Comparison of ENCODE assay signal across 8 cellular contexts in genomic region chr5:784428-785177, GRCh38. TPM values are rescaled to one million over a fixed set of nuclear protein-coding genes. Genes with fewer than 3 reads are reported as not detected.
DNase-seq lines count a peak whose midpoint lies in the region; ATAC-seq, FAIRE-seq and TF ChIP-seq lines count a peak whose summit lies in the region.
"Not testable (repeated sequence)": the region's sequence is repeated elsewhere in the genome, so short reads cannot be mapped to it uniquely, and the experiment has no call there.

A gene with protein sequence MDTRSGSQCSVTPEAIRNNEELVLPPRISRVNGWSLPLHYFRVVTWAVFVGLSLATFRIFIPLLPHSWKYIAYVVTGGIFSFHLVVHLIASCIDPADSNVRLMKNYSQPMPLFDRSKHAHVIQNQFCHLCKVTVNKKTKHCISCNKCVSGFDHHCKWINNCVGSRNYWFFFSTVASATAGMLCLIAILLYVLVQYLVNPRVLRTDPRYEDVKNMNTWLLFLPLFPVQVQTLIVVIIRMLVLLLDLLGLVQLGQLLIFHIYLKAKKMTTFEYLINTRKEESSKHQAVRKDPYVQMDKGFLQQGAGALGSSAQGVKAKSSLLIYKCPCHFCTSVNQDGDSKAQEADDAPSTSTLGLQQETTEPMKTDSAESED (minus strand): TSS chr5:784729. CDS start chr5:766919, 17,810 bp downstream.

- not testable (repeated sequence) for TF ChIP-seq CTCF in bronchial epithelial cell (IDR thresholded peaks at IDR 0.05; ENCODE audit: insufficient read depth, low read length, severe bottlenecking)

- H3K36me3 Mint-ChIP-seq in activated CD4-positive, alpha-beta T cell treated with anti-CD3 and anti-CD28 coated beads for 36 hours (ENCODE audit: low read depth), result not testable (repeated sequence)

- not testable (repeated sequence) for H3K36me3 ChIP-seq in bronchial epithelial cell (ENCODE audit: control insufficient read depth, insufficient read depth, low read length); iPS-20b (ENCODE audit: insufficient read depth, low read depth, low read length)

- not testable (repeated sequence) for H3K4me1 ChIP-seq in iPS-20b (ENCODE audit: insufficient read depth, low read length)

- not testable (repeated sequence) for FAIRE-seq in bronchial epithelial cell (lab: Jason Lieb, UNC)
- FAIRE-seq in urothelium cell line (lab: Jason Lieb, UNC), result peak; percentile 84

- H3K27me3 Mint-ChIP-seq in activated CD4-positive, alpha-beta T cell treated with anti-CD3 and anti-CD28 coated beads for 36 hours, result not testable (repeated sequence)

- not testable (repeated sequence) for H3K9ac ChIP-seq in iPS-20b (ENCODE audit: low read depth, low read length)

- not testable (repeated sequence) for H3K27ac ChIP-seq in iPS-20b (ENCODE audit: low read length)

- POLR2A ChIA-PET in activated CD4-positive, alpha-beta T cell treated with anti-CD3 and anti-CD28 coated beads for 36 hours (lab: Charles Lee), result not testable (repeated sequence)

- H3K4me3 ChIP-seq in bronchial epithelial cell (ENCODE audit: low read depth, low read length) (peak within 1 kb of the TSS; percentile 49), iPS-20b (ENCODE audit: low read length) (peak within 1 kb of the TSS; percentile 57; the same call in 1 of the 2 replicates), skeletal muscle cell (ENCODE audit: low read depth, low read length) (peak within 1 kb of the TSS; percentile 46)

- DNase-seq in NCI-H345 (lab: John Stamatoyannopoulos, UW) (peak; percentile 88), bronchial epithelial cell (ENCODE audit: low read depth) (peak; percentile 39), skeletal muscle cell (ENCODE audit: low read depth) (peak; percentile 9), urothelium cell line (ENCODE audit: low spot score) (peak; percentile 95)
- DNase-seq in activated CD4-positive, alpha-beta T cell treated with anti-CD3 and anti-CD28 coated beads for 36 hours, result peak; percentile 91

- peak within 1 kb of the TSS; percentile 55 for H3K4me3 Mint-ChIP-seq in activated CD4-positive, alpha-beta T cell treated with anti-CD3 and anti-CD28 coated beads for 36 hours

- not testable (repeated sequence) for H3K27ac Mint-ChIP-seq in activated CD4-positive, alpha-beta T cell treated with anti-CD3 and anti-CD28 coated beads for 36 hours

- H3K9me3 Mint-ChIP-seq in activated CD4-positive, alpha-beta T cell treated with anti-CD3 and anti-CD28 coated beads for 36 hours (ENCODE audit: low read depth), result not testable (repeated sequence)

- H3K4me1 Mint-ChIP-seq in activated CD4-positive, alpha-beta T cell treated with anti-CD3 and anti-CD28 coated beads for 36 hours, result not testable (repeated sequence)

- CTCF ChIA-PET in activated CD4-positive, alpha-beta T cell treated with anti-CD3 and anti-CD28 coated beads for 36 hours (lab: Charles Lee), result not testable (repeated sequence)

- H3K9me3 ChIP-seq in iPS-20b (ENCODE audit: insufficient read depth, low read depth, low read length), result peaks cover 10% of the 10 kb centered on the region; the same call in 1 of the 2 replicates

- intact Hi-C loops in activated CD4-positive, alpha-beta T cell treated with anti-CD3 and anti-CD28 coated beads for 36 hours (cut with DNase I, micrococcal nuclease), result loop anchor here in 1 of 2 experiments (2.0 to 5.0 kb wide), 4 partner anchors 92 to 738 kb away; partner anchors contain the start of genes BRD9, CEP72, LPCAT1 and TPPP

- H3K27me3 ChIP-seq in bronchial epithelial cell (ENCODE audit: control insufficient read depth, insufficient read depth, low read length), result not testable (repeated sequence)
- peaks cover 28% of the 10 kb centered on the region for H3K27me3 ChIP-seq in iPS-20b (ENCODE audit: insufficient read depth, low read length)

- ATAC-seq in GM18511 (IDR thresholded peaks at IDR 0.05; ENCODE audit: unreplicated experiment) (peak; percentile 66), HG03280 (IDR thresholded peaks at IDR 0.05; ENCODE audit: unreplicated experiment) (peak; percentile 75)
- ATAC-seq in activated CD4-positive, alpha-beta T cell treated with anti-CD3 and anti-CD28 coated beads for 36 hours, result peak; percentile 76

RNA-seq across cellular contexts. Expression of the gene that starts here (rescaled TPM):
- total RNA-seq in activated CD4-positive, alpha-beta T cell treated with anti-CD3 and anti-CD28 coated beads for 36 hours, result under 1 TPM; 0.48 to 0.61 TPM
- total RNA-seq in bronchial epithelial cell, result under 0.01 and 0.51 TPM in 2 replicates

Comparison
In these comparisons a context has a peak if more than half of its experiments do, and no peak if none do; other contexts are left out.
1. Peak in DNase-seq and ATAC-seq in activated CD4-positive, alpha-beta T cell treated with anti-CD3 and anti-CD28 coated beads for 36 hours; RNA of the gene not detected or under 1 TPM.
2. Peak in DNase-seq and H3K4me3 ChIP-seq in bronchial epithelial cell; RNA of the gene not detected or under 1 TPM.
3. DNase-seq: peak in every context shown above with its lines; median percentile 95 in urothelium cell line; 91 in activated CD4-positive, alpha-beta T cell treated with anti-CD3 and anti-CD28 coated beads for 36 hours; 88 in NCI-H345; 39 in bronchial epithelial cell; 9 in skeletal muscle cell.